Comparison of ENCODE assay signal across 1 cellular context in the genomic region with DNA sequence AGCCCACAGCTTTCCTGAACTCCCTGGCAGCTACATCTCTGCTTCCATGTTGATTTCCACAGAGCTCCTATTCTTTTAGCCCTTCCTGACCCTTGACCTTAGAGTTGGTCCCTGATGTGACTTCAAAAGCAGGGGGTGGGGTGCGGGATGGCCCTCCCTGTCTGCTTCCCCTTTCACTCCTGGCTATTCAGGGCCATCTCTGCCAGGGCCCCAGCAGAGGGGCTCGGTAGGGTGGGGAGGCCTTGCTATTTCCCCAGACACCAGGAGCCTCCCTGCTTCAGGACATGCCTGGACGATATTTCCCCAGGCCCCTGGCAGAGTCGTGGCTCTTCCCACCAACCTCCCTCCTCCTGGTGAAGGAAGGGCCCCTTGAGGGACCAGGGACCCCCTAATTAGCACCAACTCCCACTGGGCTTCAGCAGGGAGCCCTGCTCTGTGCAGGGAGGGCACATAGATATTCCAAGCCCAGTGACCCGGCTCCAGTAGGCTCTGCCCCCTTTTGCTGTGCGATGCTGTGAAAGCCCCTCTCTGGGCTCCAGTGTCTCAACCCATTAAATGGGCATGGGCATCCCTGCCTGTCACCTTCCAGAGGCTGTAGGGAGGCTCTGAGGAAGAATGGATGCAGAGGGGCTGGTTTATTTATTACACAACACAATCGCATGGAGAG.
TF ChIP-seq lines count a peak whose summit lies in the region.

No MANE protein-coding gene starts in this region.

TF ChIP-seq in GM23338, 12 proteins besides CTCF, POLR2A, EP300 and RAD21 (continued from another document):
- TF ChIP-seq, protein P1, sequence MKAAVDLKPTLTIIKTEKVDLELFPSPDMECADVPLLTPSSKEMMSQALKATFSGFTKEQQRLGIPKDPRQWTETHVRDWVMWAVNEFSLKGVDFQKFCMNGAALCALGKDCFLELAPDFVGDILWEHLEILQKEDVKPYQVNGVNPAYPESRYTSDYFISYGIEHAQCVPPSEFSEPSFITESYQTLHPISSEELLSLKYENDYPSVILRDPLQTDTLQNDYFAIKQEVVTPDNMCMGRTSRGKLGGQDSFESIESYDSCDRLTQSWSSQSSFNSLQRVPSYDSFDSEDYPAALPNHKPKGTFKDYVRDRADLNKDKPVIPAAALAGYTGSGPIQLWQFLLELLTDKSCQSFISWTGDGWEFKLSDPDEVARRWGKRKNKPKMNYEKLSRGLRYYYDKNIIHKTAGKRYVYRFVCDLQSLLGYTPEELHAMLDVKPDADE (IDR thresholded peaks at IDR 0.05): no peak
- TF ChIP-seq, protein P2, sequence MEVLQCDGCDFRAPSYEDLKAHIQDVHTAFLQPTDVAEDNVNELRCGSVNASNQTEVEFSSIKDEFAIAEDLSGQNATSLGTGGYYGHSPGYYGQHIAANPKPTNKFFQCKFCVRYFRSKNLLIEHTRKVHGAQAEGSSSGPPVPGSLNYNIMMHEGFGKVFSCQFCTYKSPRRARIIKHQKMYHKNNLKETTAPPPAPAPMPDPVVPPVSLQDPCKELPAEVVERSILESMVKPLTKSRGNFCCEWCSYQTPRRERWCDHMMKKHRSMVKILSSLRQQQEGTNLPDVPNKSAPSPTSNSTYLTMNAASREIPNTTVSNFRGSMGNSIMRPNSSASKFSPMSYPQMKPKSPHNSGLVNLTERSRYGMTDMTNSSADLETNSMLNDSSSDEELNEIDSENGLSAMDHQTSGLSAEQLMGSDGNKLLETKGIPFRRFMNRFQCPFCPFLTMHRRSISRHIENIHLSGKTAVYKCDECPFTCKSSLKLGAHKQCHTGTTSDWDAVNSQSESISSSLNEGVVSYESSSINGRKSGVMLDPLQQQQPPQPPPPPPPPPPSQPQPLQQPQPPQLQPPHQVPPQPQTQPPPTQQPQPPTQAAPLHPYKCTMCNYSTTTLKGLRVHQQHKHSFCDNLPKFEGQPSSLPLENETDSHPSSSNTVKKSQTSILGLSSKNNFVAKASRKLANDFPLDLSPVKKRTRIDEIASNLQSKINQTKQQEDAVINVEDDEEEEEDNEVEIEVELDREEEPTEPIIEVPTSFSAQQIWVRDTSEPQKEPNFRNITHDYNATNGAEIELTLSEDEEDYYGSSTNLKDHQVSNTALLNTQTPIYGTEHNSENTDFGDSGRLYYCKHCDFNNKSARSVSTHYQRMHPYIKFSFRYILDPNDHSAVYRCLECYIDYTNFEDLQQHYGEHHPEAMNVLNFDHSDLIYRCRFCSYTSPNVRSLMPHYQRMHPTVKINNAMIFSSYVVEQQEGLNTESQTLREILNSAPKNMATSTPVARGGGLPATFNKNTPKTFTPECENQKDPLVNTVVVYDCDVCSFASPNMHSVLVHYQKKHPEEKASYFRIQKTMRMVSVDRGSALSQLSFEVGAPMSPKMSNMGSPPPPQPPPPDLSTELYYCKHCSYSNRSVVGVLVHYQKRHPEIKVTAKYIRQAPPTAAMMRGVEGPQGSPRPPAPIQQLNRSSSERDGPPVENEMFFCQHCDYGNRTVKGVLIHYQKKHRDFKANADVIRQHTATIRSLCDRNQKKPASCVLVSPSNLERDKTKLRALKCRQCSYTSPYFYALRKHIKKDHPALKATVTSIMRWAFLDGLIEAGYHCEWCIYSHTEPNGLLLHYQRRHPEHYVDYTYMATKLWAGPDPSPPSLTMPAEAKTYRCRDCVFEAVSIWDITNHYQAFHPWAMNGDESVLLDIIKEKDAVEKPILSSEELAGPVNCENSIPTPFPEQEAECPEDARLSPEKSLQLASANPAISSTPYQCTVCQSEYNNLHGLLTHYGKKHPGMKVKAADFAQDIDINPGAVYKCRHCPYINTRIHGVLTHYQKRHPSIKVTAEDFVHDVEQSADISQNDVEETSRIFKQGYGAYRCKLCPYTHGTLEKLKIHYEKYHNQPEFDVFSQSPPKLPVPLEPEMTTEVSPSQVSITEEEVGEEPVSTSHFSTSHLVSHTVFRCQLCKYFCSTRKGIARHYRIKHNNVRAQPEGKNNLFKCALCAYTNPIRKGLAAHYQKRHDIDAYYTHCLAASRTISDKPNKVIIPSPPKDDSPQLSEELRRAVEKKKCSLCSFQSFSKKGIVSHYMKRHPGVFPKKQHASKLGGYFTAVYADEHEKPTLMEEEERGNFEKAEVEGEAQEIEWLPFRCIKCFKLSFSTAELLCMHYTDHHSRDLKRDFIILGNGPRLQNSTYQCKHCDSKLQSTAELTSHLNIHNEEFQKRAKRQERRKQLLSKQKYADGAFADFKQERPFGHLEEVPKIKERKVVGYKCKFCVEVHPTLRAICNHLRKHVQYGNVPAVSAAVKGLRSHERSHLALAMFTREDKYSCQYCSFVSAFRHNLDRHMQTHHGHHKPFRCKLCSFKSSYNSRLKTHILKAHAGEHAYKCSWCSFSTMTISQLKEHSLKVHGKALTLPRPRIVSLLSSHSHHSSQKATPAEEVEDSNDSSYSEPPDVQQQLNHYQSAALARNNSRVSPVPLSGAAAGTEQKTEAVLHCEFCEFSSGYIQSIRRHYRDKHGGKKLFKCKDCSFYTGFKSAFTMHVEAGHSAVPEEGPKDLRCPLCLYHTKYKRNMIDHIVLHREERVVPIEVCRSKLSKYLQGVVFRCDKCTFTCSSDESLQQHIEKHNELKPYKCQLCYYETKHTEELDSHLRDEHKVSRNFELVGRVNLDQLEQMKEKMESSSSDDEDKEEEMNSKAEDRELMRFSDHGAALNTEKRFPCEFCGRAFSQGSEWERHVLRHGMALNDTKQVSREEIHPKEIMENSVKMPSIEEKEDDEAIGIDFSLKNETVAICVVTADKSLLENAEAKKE (CRISPR knock-in tag; IDR thresholded peaks at IDR 0.05): no peak
- TF ChIP-seq EZH2phosphoT487 (IDR thresholded peaks at IDR 0.05; ENCODE audit: unreplicated experiment): no peak
- no peak for TF ChIP-seq NANOG (IDR thresholded peaks at IDR 0.05; ENCODE audit: borderline replicate concordance)
- TF ChIP-seq JUNB (IDR thresholded peaks at IDR 0.05; ENCODE audit: unreplicated experiment): no peak
- TF ChIP-seq CREB1 (CRISPR knock-in tag; IDR thresholded peaks at IDR 0.05; ENCODE audit: low read depth): no peak
- TF ChIP-seq STAT1 (IDR thresholded peaks at IDR 0.05; ENCODE audit: unreplicated experiment): no peak
